25 cellular contexts compared by ENCODE assay signal in genomic region chr4:42554072-42554471, GRCh38.
"Had no signal": no experiment of that assay in that cellular context is flagged by ENCODE, and none has a peak within 500 bp of the region (broad histone marks: within the 10 kb centered on the region; RNA-seq: fewer than 3 reads in every experiment).

No MANE protein-coding gene starts in this region.

- H3K27me3 ChIP-seq: colonic mucosa, esophagus muscularis mucosa, neutrophil, pancreas, right lobe of liver, suprapubic skin, thyroid gland, vagina had no signal

- H3K4me2 ChIP-seq: smooth muscle cell had no signal

- H3K9me3 ChIP-seq: colonic mucosa, esophagus muscularis mucosa, neutrophil, pancreas, right lobe of liver, suprapubic skin, thyroid gland, vagina had no signal

- H3K4me1 ChIP-seq: colonic mucosa, pancreas, right lobe of liver, suprapubic skin, thyroid gland, vagina had no signal

- H3K4me3 Mint-ChIP-seq: dendritic cell treated with granulocyte-macrophage colony-stimulating factor and Interleukin-4, amounts not matched to agents 40 ng/mL and 50 ng/mL, for 4 days; endodermal cell; natural killer cell; neural crest cell; stimulated activated naive CD8-positive, alpha-beta T cell treated with anti-CD3 and anti-CD28 coated beads, Interleukin-15, amount 100 ng/mL, for 72 hours had no signal

- H3K36me3 ChIP-seq: colonic mucosa, pancreas, right lobe of liver, suprapubic skin, vagina had no signal

- H3K27ac Mint-ChIP-seq: dendritic cell treated with granulocyte-macrophage colony-stimulating factor and Interleukin-4, amounts not matched to agents 40 ng/mL and 50 ng/mL, for 4 days; endodermal cell; natural killer cell had no signal

- H3K4me3 ChIP-seq: colonic mucosa, esophagus muscularis mucosa, pancreas, right lobe of liver, smooth muscle cell, suprapubic skin, thyroid gland, vagina had no signal

- ATAC-seq: left lobe of liver; natural killer cell; pancreas; right lobe of liver; stimulated activated naive CD8-positive, alpha-beta T cell treated with anti-CD3 and anti-CD28 coated beads, Interleukin-15, amount 100 ng/mL, for 72 hours had no signal

- DNase-seq: colonic mucosa; effector CD8-positive, alpha-beta T cell; endodermal cell; head of caudate nucleus; mesendoderm; midbrain; natural killer cell; pancreas; right lobe of liver; stimulated activated CD4-positive, alpha-beta T cell treated with anti-CD3 and anti-CD28 coated beads, Interleukin-12 subunit alpha, Interleukin-12 subunit beta, amount 100 ng/mL, for 4 hours; stimulated activated CD4-positive, alpha-beta T cell treated with anti-CD3 and anti-CD28 coated beads, Interleukin-1b, Interleukin-23, amount 100 ng/mL, for 48 hours; stimulated activated CD4-positive, alpha-beta T cell treated with anti-CD3 and anti-CD28 coated beads, Interleukin-4, amount 100 ng/mL, for 1 hour; stimulated activated CD8-positive, alpha-beta memory T cell treated with anti-CD3 and anti-CD28 coated beads, Interleukin-4, amount 100 ng/mL, for 48 hours; stimulated activated naive CD4-positive, alpha-beta T cell; stimulated activated naive CD8-positive, alpha-beta T cell treated with anti-CD3 and anti-CD28 coated beads, Interleukin-15, amount 100 ng/mL, for 72 hours; thyroid gland; trophoblast cell had no signal

- H3K27me3 Mint-ChIP-seq: dendritic cell treated with granulocyte-macrophage colony-stimulating factor and Interleukin-4, amounts not matched to agents 40 ng/mL and 50 ng/mL, for 4 days; stimulated activated naive CD8-positive, alpha-beta T cell treated with anti-CD3 and anti-CD28 coated beads, Interleukin-15, amount 100 ng/mL, for 72 hours had no signal

- H3K27ac ChIP-seq: colonic mucosa, esophagus muscularis mucosa, neutrophil, pancreas, right lobe of liver, suprapubic skin, thyroid gland, vagina had no signal

- H3K4me1 Mint-ChIP-seq: endodermal cell; neural crest cell; stimulated activated naive CD8-positive, alpha-beta T cell treated with anti-CD3 and anti-CD28 coated beads, Interleukin-15, amount 100 ng/mL, for 72 hours had no signal

- H3K9me3 Mint-ChIP-seq: dendritic cell treated with granulocyte-macrophage colony-stimulating factor and Interleukin-4, amounts not matched to agents 40 ng/mL and 50 ng/mL, for 4 days; endodermal cell; natural killer cell; neural crest cell; stimulated activated naive CD8-positive, alpha-beta T cell treated with anti-CD3 and anti-CD28 coated beads, Interleukin-15, amount 100 ng/mL, for 72 hours had no signal
